22 cellular contexts compared by ENCODE assay signal in genomic region chr12:78005094-78005492, GRCh38.
"Had no signal": no experiment of that assay in that cellular context is flagged by ENCODE, and none has a peak within 500 bp of the region (broad histone marks: within the 10 kb centered on the region; RNA-seq: fewer than 3 reads in every experiment).

No MANE protein-coding gene starts in this region.

- H3K27ac ChIP-seq: brain microvascular endothelial cell, cardiac muscle cell, RWPE1, SJSA1 had no signal

- H3K4me1 ChIP-seq: SJSA1 had no signal

- H3K4me3 ChIP-seq: cardiac muscle cell, SJSA1 had no signal

- DNase-seq: activated B cell treated with CpG ODN at 0.5 μM for 24 hours; activated CD4-positive, alpha-beta T cell treated with anti-CD3 and anti-CD28 coated beads for 1 hour; activated CD4-positive, alpha-beta T cell treated with anti-CD3 and anti-CD28 coated beads, Interleukin-2, amount 10 ng/mL, durations not matched to agents 24 days and 14 days; activated CD4-positive, alpha-beta T cell treated with anti-CD3 and anti-CD28 coated beads, Interleukin-2, amount 50 U/mL, for 48 hours; activated CD8-positive, alpha-beta memory T cell treated with anti-CD3 and anti-CD28 coated beads, Interleukin-2, amount 10 ng/mL, durations not matched to agents 7 days and 5 days; activated effector memory CD4-positive, alpha-beta T cell treated with Interleukin-2 at 50 U/mL for 16 hours; activated naive CD4-positive, alpha-beta T cell; activated T-cell treated with anti-CD3 and anti-CD28 coated beads, Interleukin-2, amount 50 U/mL, for 24 hours; brain microvascular endothelial cell; NCI-H1105 treated with DMSO at 0.1 percent for 48 hours; NCI-H1436 treated with DMSO at 0.1 percent for 48 hours; NCI-H187 treated with DMSO at 0.1 percent for 48 hours; NCI-H2081 treated with DMSO at 0.1 percent for 48 hours; NCI-H446; NCI-H524; SHP77; T-helper 17 cell; T-helper 9 cell had no signal

- H3K9me3 ChIP-seq: SJSA1 had no signal

- H3K27me3 ChIP-seq: brain microvascular endothelial cell, cardiac muscle cell, SJSA1 had no signal

- ATAC-seq: activated CD8-positive, alpha-beta memory T cell treated with anti-CD3 and anti-CD28 coated beads, Interleukin-2, amount 10 ng/mL, durations not matched to agents 7 days and 5 days; Panc1; T-helper 17 cell had no signal

- H3K36me3 ChIP-seq: brain microvascular endothelial cell, cardiac muscle cell had no signal
